In the genomic region with DNA sequence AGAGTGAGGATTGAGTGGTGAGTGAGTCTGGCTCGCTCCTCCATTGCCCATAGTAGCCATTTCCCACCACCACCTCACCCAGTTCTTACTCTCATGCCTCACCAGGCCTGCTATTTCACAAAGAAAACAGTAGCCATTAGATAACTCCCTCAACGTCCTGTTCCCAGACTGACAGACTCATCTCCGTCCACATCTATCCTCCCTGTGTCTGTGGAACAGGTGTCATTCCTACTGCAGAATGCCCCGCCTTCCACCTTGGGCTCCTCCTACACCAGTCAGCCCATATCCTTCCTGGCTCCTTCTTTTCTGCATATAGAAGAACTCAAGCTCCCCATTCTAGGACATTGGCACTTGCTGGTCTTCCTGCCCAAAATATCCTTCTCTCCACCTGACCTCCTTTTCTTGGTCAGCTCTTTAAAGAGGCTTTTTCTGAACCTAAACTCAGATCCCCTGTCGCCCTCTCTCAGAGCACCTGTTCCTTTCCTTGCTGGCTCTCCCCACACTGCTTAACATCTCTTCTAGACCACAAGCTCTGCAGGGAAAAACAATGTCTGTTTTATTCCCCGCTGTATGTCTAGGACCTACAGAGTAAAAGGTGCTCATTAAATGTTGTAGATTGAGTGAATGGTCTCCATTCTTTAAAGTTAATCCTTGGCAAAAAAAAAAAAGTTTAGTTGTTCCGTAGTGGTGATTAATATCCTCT, we compare ENCODE assay signal across 1 cellular context.
TF ChIP-seq lines count a peak whose summit lies in the region.

No MANE protein-coding gene starts in this region.

TF ChIP-seq in K562, 482 proteins besides CTCF, POLR2A, EP300 and RAD21:
- peak; percentile 66; the same call in 1 of the 2 replicates for TF ChIP-seq CTBP1 (IDR thresholded peaks at IDR 0.05; ENCODE audit: borderline replicate concordance)
- TF ChIP-seq TARDBP (IDR thresholded peaks at IDR 0.05) = no peak
- TF ChIP-seq HNRNPLL (IDR thresholded peaks at IDR 0.05; ENCODE audit: low read depth, low read length, poor library complexity, severe bottlenecking) = no peak
- TF ChIP-seq, protein P1, sequence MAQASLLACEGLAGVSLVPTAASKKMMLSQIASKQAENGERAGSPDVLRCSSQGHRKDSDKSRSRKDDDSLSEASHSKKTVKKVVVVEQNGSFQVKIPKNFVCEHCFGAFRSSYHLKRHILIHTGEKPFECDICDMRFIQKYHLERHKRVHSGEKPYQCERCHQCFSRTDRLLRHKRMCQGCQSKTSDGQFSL (CRISPR knock-in tag; IDR thresholded peaks at IDR 0.05) = 0 out of 2 replicates have a peak, but pooled peaks have one; percentile 4
- TF ChIP-seq, protein P1 (tag; IDR thresholded peaks at IDR 0.05) = no peak
- TF ChIP-seq ZNF696 (CRISPR knock-in tag; conservative IDR thresholded peaks at IDR 0.05) = no peak
- TF ChIP-seq SRSF9 (IDR thresholded peaks at IDR 0.05; ENCODE audit: borderline replicate concordance, low read depth, low read length) = no peak
- no peak for TF ChIP-seq JUNB (CRISPR knock-in tag; conservative IDR thresholded peaks at IDR 0.05)
- TF ChIP-seq, protein P2, sequence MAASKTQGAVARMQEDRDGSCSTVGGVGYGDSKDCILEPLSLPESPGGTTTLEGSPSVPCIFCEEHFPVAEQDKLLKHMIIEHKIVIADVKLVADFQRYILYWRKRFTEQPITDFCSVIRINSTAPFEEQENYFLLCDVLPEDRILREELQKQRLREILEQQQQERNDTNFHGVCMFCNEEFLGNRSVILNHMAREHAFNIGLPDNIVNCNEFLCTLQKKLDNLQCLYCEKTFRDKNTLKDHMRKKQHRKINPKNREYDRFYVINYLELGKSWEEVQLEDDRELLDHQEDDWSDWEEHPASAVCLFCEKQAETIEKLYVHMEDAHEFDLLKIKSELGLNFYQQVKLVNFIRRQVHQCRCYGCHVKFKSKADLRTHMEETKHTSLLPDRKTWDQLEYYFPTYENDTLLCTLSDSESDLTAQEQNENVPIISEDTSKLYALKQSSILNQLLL (CRISPR knock-in tag; IDR thresholded peaks at IDR 0.05; ENCODE audit: borderline replicate concordance) = no peak
- no peak for TF ChIP-seq NCOA2 (IDR thresholded peaks at IDR 0.05; ENCODE audit: partially characterized antibody in 2 of 2)
- TF ChIP-seq PHF20 (IDR thresholded peaks at IDR 0.05; ENCODE audit: partially characterized antibody) = no peak
- TF ChIP-seq, protein P3, sequence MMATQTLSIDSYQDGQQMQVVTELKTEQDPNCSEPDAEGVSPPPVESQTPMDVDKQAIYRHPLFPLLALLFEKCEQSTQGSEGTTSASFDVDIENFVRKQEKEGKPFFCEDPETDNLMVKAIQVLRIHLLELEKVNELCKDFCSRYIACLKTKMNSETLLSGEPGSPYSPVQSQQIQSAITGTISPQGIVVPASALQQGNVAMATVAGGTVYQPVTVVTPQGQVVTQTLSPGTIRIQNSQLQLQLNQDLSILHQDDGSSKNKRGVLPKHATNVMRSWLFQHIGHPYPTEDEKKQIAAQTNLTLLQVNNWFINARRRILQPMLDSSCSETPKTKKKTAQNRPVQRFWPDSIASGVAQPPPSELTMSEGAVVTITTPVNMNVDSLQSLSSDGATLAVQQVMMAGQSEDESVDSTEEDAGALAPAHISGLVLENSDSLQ (IDR thresholded peaks at IDR 0.05) = peak; percentile 59
- TF ChIP-seq ZC3H4 (CRISPR knock-in tag; IDR thresholded peaks at IDR 0.05; ENCODE audit: borderline replicate concordance) = no peak
- no peak for TF ChIP-seq XRCC3 (IDR thresholded peaks at IDR 0.05)
- peak; percentile 88 for TF ChIP-seq MECOM (CRISPR knock-in tag; IDR thresholded peaks at IDR 0.05)
- no peak for TF ChIP-seq ZNF707 (CRISPR knock-in tag; conservative IDR thresholded peaks at IDR 0.05)
- no peak for TF ChIP-seq CREM (IDR thresholded peaks at IDR 0.05; ENCODE audit: low read depth)
- no peak for TF ChIP-seq EWSR1 (IDR thresholded peaks at IDR 0.05; ENCODE audit: borderline replicate concordance, low read depth, partially characterized antibody)
- TF ChIP-seq TCF7 (IDR thresholded peaks at IDR 0.05; ENCODE audit: borderline replicate concordance) = no peak
TF ChIP-seq in K562: peak in this region for 4.
